ENCODE assay signal across 25 cellular contexts in the genomic region with DNA sequence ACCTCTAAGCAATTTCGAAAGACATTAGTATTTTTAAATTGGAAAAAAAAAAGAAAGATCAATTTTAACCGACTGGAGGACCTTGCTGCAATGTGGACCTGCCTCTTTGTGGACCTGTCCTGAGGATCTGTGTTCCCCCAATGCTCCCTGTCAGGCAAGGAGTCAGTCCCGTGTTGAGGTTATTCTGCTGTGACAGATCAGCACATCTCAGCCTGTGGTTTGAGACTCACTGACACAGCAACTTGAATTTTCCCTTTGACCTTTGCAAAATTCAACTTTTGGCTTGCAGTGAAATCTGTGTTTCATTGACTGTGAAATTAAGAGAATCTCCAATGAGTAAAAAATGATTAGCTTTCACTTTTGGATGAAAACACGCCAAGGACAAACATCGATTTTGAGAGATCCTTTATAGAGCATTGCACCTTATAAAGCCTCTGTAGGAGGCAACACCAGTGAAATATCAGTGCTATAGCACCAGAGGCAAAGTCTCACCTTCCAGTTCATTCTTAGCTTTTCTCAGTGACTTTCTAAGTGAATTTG.
DNase-seq lines count a peak whose midpoint lies in the region; ATAC-seq, FAIRE-seq and TF ChIP-seq lines count a peak whose summit lies in the region.
"Had no signal": no experiment of that assay in that cellular context is flagged by ENCODE, and none has a peak within 500 bp of the region (broad histone marks: within the 10 kb centered on the region; RNA-seq: fewer than 3 reads in every experiment).

No MANE protein-coding gene starts in this region.

- TF ChIP-seq POLR2A in A549 (IDR thresholded peaks at IDR 0.05; ENCODE audit: low read length) = no peak
- no peak for TF ChIP-seq POLR2A in sigmoid colon (IDR thresholded peaks at IDR 0.05)
- TF ChIP-seq POLR2A in H54 (IDR thresholded peaks at IDR 0.05; ENCODE audit: low read depth, low read length) = no peak

- DNase-seq in A549 (ENCODE audit: low read depth in 1 of 2, low spot score in 1 of 2) (no peak), RPMI8226 (peak; percentile 76), sigmoid colon (no peak), H54 (ENCODE audit: insufficient read length, low spot score) (no peak), NOMO-1 (lab: John Stamatoyannopoulos, UW; ENCODE audit: unreplicated experiment in 2 of 2) (no peak)
- DNase-seq: 8988T; ACHN; BE2C; Calu3; CD4-positive, alpha-beta memory T cell; COR-L47; DMS53; DMS79 treated with DMSO at 0.1 percent for 48 hours; GF-D8; GM23248; H9; HFFc6 had no signal

- H2AFZ ChIP-seq in ACC112 (ENCODE audit: low read length, unreplicated experiment) (peak overlapping the region; percentile 12), KMS-11 (ENCODE audit: low read depth) (no peak overlapping the region)
- H2AFZ ChIP-seq: GM23248 had no signal

- H3K4me2 ChIP-seq in A549 (no peak overlapping the region), KMS-11 (peak overlapping the region; percentile 34; the same call in 1 of the 2 replicates)

- WGBS in A549 (ENCODE audit: missing lambda C conversion rate) = 61% methylated on average over 5 of the region's 5 CpGs
- WGBS in sigmoid colon, 2 donors = 82 to 86% methylated on average over 5 of the region's 5 CpGs

- ATAC-seq in A549 (no peak), GM19455 (IDR thresholded peaks at IDR 0.05; ENCODE audit: unreplicated experiment) (no peak)
- ATAC-seq: HCT116 had no signal

- FAIRE-seq in A549 (lab: Jason Lieb, UNC) (no peak), H54 (lab: Jason Lieb, UNC) (no peak)
- FAIRE-seq: GM12891, GM18507, H1 had no signal

- POLR2A ChIA-PET in A549 (lab: Yijun Ruan, JAX) = no interaction called here

- H3K4me3 ChIP-seq in A549 (no peak overlapping the region), ACC112 (ENCODE audit: low read depth, low read length) (no peak overlapping the region), KMS-11 (IDR thresholded peaks at IDR 0.05; ENCODE audit: insufficient read depth, low read depth, low read length) (no peak overlapping the region), sigmoid colon (no peak overlapping the region)
- H3K4me3 ChIP-seq: BLaER1 treated with 17β-estradiol and CSF1 and Interleukin-3, amounts not matched to agents 10 nM and 100 nM; GM23248 had no signal

- no peak for TF ChIP-seq RAD21 in A549 (conservative IDR thresholded peaks at IDR 0.05 in 1 of 2, IDR thresholded peaks at IDR 0.05 in 1 of 2)

- TF ChIP-seq EP300 in A549 (IDR thresholded peaks at IDR 0.05) (no peak), sigmoid colon (IDR thresholded peaks at IDR 0.05) (no peak)

- no peak for TF ChIP-seq CTCF in A549 (IDR thresholded peaks at IDR 0.05)
- no peak for TF ChIP-seq CTCF in KMS-11 (conservative IDR thresholded peaks at IDR 0.05; ENCODE audit: low read depth, low read length)
- no peak for TF ChIP-seq CTCF in sigmoid colon (IDR thresholded peaks at IDR 0.05)

- H3K4me1 ChIP-seq in A549 = no peaks in the 10 kb centered on the region
- H3K4me1 ChIP-seq in ACC112 (ENCODE audit: control insufficient read depth, insufficient read depth, low read length, unreplicated experiment) = no peaks in the 10 kb centered on the region
- peaks cover 18% of the 10 kb centered on the region for H3K4me1 ChIP-seq in KMS-11 (ENCODE audit: low read depth, poor library complexity, severe bottlenecking)
- no peaks in the 10 kb centered on the region for H3K4me1 ChIP-seq in sigmoid colon
- H3K4me1 ChIP-seq: BE2C had no signal

- H3K79me2 ChIP-seq in ACC112 (ENCODE audit: control insufficient read depth, insufficient read depth, low read length, unreplicated experiment) = no peaks in the 10 kb centered on the region
- H3K79me2 ChIP-seq in KMS-11 (ENCODE audit: insufficient read depth, low read depth) = no peaks in the 10 kb centered on the region

- H3K9me3 ChIP-seq in A549 (no peaks in the 10 kb centered on the region), sigmoid colon (no peaks in the 10 kb centered on the region)
- H3K9me3 ChIP-seq: BE2C had no signal

- H3K36me3 ChIP-seq in ACC112 (ENCODE audit: insufficient read depth, low read length) = no peaks in the 10 kb centered on the region
- H3K36me3 ChIP-seq in KMS-11 (ENCODE audit: insufficient read depth) = no peaks in the 10 kb centered on the region
- no peaks in the 10 kb centered on the region for H3K36me3 ChIP-seq in sigmoid colon
- H3K36me3 ChIP-seq: BE2C; BLaER1 treated with 17β-estradiol and CSF1 and Interleukin-3, amounts not matched to agents 10 nM and 100 nM had no signal

- CTCF ChIA-PET in A549 (lab: Yijun Ruan, JAX) = no interaction called here

- H4K20me1 ChIP-seq in KMS-11 (ENCODE audit: insufficient read depth) = no peaks in the 10 kb centered on the region
- H4K20me1 ChIP-seq: BLaER1 treated with 17β-estradiol and CSF1 and Interleukin-3, amounts not matched to agents 10 nM and 100 nM had no signal

- H3K27ac ChIP-seq in A549 (no peak overlapping the region), ACC112 (ENCODE audit: low read depth, low read length) (no peak overlapping the region), KMS-11 (no peak overlapping the region), sigmoid colon (no peak overlapping the region)
- H3K27ac ChIP-seq: GM23248 had no signal

- no peak overlapping the region for H3K9ac ChIP-seq in KMS-11
- H3K9ac ChIP-seq: GM23248 had no signal

- intact Hi-C loops in sigmoid colon (cut with DNase I) = no loop called here

- peaks cover 25% of the 10 kb centered on the region for H3K27me3 ChIP-seq in ACC112 (ENCODE audit: insufficient read depth, low read length)
- no peaks in the 10 kb centered on the region for H3K27me3 ChIP-seq in KMS-11 (ENCODE audit: insufficient read depth, low read depth)
- no peaks in the 10 kb centered on the region for H3K27me3 ChIP-seq in sigmoid colon
- H3K27me3 ChIP-seq: BE2C; BLaER1 treated with 17β-estradiol and CSF1 and Interleukin-3, amounts not matched to agents 10 nM and 100 nM had no signal

TF ChIP-seq in A549, 52 proteins besides CTCF, POLR2A, EP300 and RAD21:
- TF ChIP-seq MAFK (IDR thresholded peaks at IDR 0.05; ENCODE audit: partially characterized antibody) = peak; percentile 53
- no peak for TF ChIP-seq HDAC2 (IDR thresholded peaks at IDR 0.05)
